27 cellular contexts compared by ENCODE assay signal in the genomic region with DNA sequence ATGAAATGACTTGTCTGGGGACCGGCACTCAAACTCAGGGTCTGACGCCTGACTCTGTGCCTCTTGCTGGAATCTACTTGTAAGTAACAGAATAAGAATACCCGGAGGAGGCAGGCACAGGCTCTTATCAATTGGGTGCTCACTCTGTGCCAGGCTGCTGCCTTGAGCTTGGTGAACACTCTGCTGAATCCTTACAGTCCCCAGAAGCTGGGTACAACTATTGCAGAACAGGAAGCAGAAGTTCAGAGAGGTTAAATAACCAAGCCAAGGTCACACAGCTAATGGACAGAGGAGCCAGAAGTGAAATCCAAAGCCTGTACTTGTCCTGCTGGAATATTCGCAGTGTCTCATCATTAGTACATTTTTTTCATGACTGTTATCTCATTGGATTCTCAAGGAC.
"Had no signal": no experiment of that assay in that cellular context is flagged by ENCODE, and none has a peak within 500 bp of the region (broad histone marks: within the 10 kb centered on the region; RNA-seq: fewer than 3 reads in every experiment).

No MANE protein-coding gene starts in this region.

- H3K27ac Mint-ChIP-seq: activated B cell treated with CpG ODN at 0.5 μM for 24 hours; activated CD8-positive, alpha-beta T cell treated with anti-CD3 and anti-CD28 coated beads, Interleukin-2, amount 10 ng/mL, durations not matched to agents 7 days and 5 days; activated naive CD8-positive, alpha-beta T cell treated with anti-CD3 and anti-CD28 coated beads, Interleukin-2, amount 50 U/mL, for 24 hours; activated T-helper 1 cell treated with anti-CD3 and anti-CD28 coated beads, Interleukin-12 subunit alpha, Interleukin-12 subunit beta, Interleukin-2, Interleukin-4 antibody, amounts not matched to agents 30 ng/mL and 10 ng/mL and 1 ng/mL, durations not matched to agents 14 hours and 24 hours and 36 hours; naive thymus-derived CD4-positive, alpha-beta T cell; T-helper 17 cell had no signal

- H3K36me3 ChIP-seq: ascending aorta, heart right ventricle, lower lobe of right lung, neutrophil, pancreas, right atrium auricular region, thyroid gland, upper lobe of right lung had no signal

- H3K27ac ChIP-seq: ascending aorta, heart right ventricle, lower lobe of right lung, neutrophil, pancreas, psoas muscle, right atrium auricular region, thyroid gland, upper lobe of right lung had no signal

- H3K4me1 Mint-ChIP-seq: activated B cell treated with CpG ODN at 0.5 μM for 24 hours; activated naive CD8-positive, alpha-beta T cell treated with anti-CD3 and anti-CD28 coated beads, Interleukin-2, amount 50 U/mL, for 24 hours; naive thymus-derived CD4-positive, alpha-beta T cell had no signal

- FAIRE-seq: keratinocyte, pancreas had no signal

- ATAC-seq: activated CD8-positive, alpha-beta T cell treated with anti-CD3 and anti-CD28 coated beads, Interleukin-2, amount 10 ng/mL, durations not matched to agents 7 days and 5 days; activated naive CD8-positive, alpha-beta T cell treated with anti-CD3 and anti-CD28 coated beads, Interleukin-2, amount 50 U/mL, for 24 hours; esophagus mucosa; heart right ventricle; left colon; lower lobe of right lung; naive thymus-derived CD4-positive, alpha-beta T cell; pancreas; psoas muscle; stimulated activated naive CD8-positive, alpha-beta T cell treated with anti-CD3 and anti-CD28 coated beads, Interleukin-15, Interleukin-2, amounts not matched to agents 100 U/mL and 50 U/mL, for 24 hours; T-helper 17 cell; upper lobe of right lung had no signal

- H3K9me3 Mint-ChIP-seq: activated B cell treated with CpG ODN at 0.5 μM for 24 hours; activated naive CD8-positive, alpha-beta T cell treated with anti-CD3 and anti-CD28 coated beads, Interleukin-2, amount 50 U/mL, for 24 hours; activated T-helper 1 cell treated with anti-CD3 and anti-CD28 coated beads, Interleukin-12 subunit alpha, Interleukin-12 subunit beta, Interleukin-2, Interleukin-4 antibody, amounts not matched to agents 30 ng/mL and 10 ng/mL and 1 ng/mL, durations not matched to agents 14 hours and 24 hours and 36 hours; naive thymus-derived CD4-positive, alpha-beta T cell had no signal

- H3K4me3 Mint-ChIP-seq: activated B cell treated with CpG ODN at 0.5 μM for 24 hours; activated CD8-positive, alpha-beta T cell treated with anti-CD3 and anti-CD28 coated beads, Interleukin-2, amount 10 ng/mL, durations not matched to agents 7 days and 5 days; activated naive CD8-positive, alpha-beta T cell treated with anti-CD3 and anti-CD28 coated beads, Interleukin-2, amount 50 U/mL, for 24 hours; activated T-helper 1 cell treated with anti-CD3 and anti-CD28 coated beads, Interleukin-12 subunit alpha, Interleukin-12 subunit beta, Interleukin-2, Interleukin-4 antibody, amounts not matched to agents 30 ng/mL and 10 ng/mL and 1 ng/mL, durations not matched to agents 14 hours and 24 hours and 36 hours; naive thymus-derived CD4-positive, alpha-beta T cell; T-helper 17 cell had no signal

- H3K27me3 ChIP-seq: ascending aorta, neutrophil, pancreas, right atrium auricular region, thyroid gland, upper lobe of right lung had no signal

- H3K9me3 ChIP-seq: ascending aorta, heart right ventricle, lower lobe of right lung, neutrophil, pancreas, psoas muscle, right atrium auricular region, thyroid gland, upper lobe of right lung had no signal

- H3K4me1 ChIP-seq: psoas muscle had no signal

- H3K36me3 Mint-ChIP-seq: naive thymus-derived CD4-positive, alpha-beta T cell had no signal

- DNase-seq: activated B cell treated with CpG ODN at 0.5 μM for 24 hours; activated CD4-positive, alpha-beta T cell treated with anti-CD3 and anti-CD28 coated beads for 48 hours; activated CD8-positive, alpha-beta T cell treated with anti-CD3 and anti-CD28 coated beads, Interleukin-2, amount 10 ng/mL, durations not matched to agents 7 days and 5 days; activated gamma-delta T cell; activated naive CD4-positive, alpha-beta T cell treated with anti-CD3 and anti-CD28 coated beads, Interleukin-2, amount 50 U/mL, for 16 hours; activated naive CD8-positive, alpha-beta T cell treated with anti-CD3 and anti-CD28 coated beads, Interleukin-2, amount 50 U/mL, for 24 hours; central memory CD4-positive, alpha-beta T cell; effector memory CD4-positive, alpha-beta T cell; heart right ventricle; left colon; lower lobe of right lung; naive thymus-derived CD4-positive, alpha-beta T cell; pancreas; psoas muscle; stimulated activated CD4-positive, alpha-beta T cell treated with anti-CD3 and anti-CD28 coated beads, Interleukin-12 subunit alpha, Interleukin-12 subunit beta, amount 100 ng/mL, for 4 hours; stimulated activated CD4-positive, alpha-beta T cell treated with anti-CD3 and anti-CD28 coated beads, Interleukin-4, amount 100 ng/mL, for 4 hours; stimulated activated naive CD8-positive, alpha-beta T cell treated with anti-CD3 and anti-CD28 coated beads, Interleukin-15, Interleukin-2, amounts not matched to agents 100 U/mL and 50 U/mL, for 24 hours; SW 1271; T-helper 17 cell; thyroid gland; upper lobe of right lung had no signal

- H3K4me3 ChIP-seq: ascending aorta, heart right ventricle, lower lobe of right lung, pancreas, psoas muscle, right atrium auricular region, thyroid gland, upper lobe of right lung had no signal
